ENCODE assay signal across 8 cellular contexts in genomic region chr5:134225780-134226440, GRCh38. TPM values are rescaled to one million over a fixed set of nuclear protein-coding genes. Genes with fewer than 3 reads are reported as not detected.
DNase-seq lines count a peak whose midpoint lies in the region; ATAC-seq and TF ChIP-seq lines count a peak whose summit lies in the region.

Gene PPP2CA, minus strand, starts transcription at chr5:134226073. Its CDS starts 212 bp downstream, at chr5:134225861.

- POLR2A ChIA-PET in activated CD4-positive, alpha-beta memory T cell treated with anti-CD3 and anti-CD28 coated beads for 36 hours (lab: Charles Lee), result interaction anchor here (0.5 to 3.2 kb wide), 20 partner anchors 8 to 1174 kb away, joined by 3 to 42 read pairs (median 4); partner anchors contain the start of genes CAMLG, HSPA4, SKP1 and UBE2B

- H3K27me3 Mint-ChIP-seq in activated CD4-positive, alpha-beta memory T cell treated with anti-CD3 and anti-CD28 coated beads for 36 hours, result no peaks in the 10 kb centered on the region

- H3K9me3 Mint-ChIP-seq in activated CD4-positive, alpha-beta memory T cell treated with anti-CD3 and anti-CD28 coated beads for 36 hours, result no peaks in the 10 kb centered on the region

- no peaks in the 10 kb centered on the region for H3K9me3 ChIP-seq in right lobe of liver

- ATAC-seq in GM19438 (IDR thresholded peaks at IDR 0.05; ENCODE audit: low read depth, unreplicated experiment), result peak; percentile 74
- ATAC-seq in HG03575 (IDR thresholded peaks at IDR 0.05; ENCODE audit: extremely low read depth, insufficient number of reproducible peaks, low FRiP score, unreplicated experiment), result peak; percentile 64
- ATAC-seq in right lobe of liver, result peak; percentile 91 to 95 (median 92)

- TF ChIP-seq POLR2A in right lobe of liver (IDR thresholded peaks at IDR 0.05), result peak; percentile 35

- peaks cover 0 to 36% (median 12%) of the 10 kb centered on the region in 4 donors for H3K4me1 ChIP-seq in right lobe of liver

- CTCF ChIA-PET in activated CD4-positive, alpha-beta memory T cell treated with anti-CD3 and anti-CD28 coated beads for 36 hours (lab: Charles Lee), result interaction anchor here (1.1 to 3.2 kb wide), 9 partner anchors 12 to 513 kb away, joined by 3 to 11 read pairs (median 7); partner anchors contain the start of genes CAMLG and SKP1

- H3K27me3 ChIP-seq in dorsolateral prefrontal cortex, result no peaks in the 10 kb centered on the region
- H3K27me3 ChIP-seq in right lobe of liver, result no peaks in the 10 kb centered on the region

- no peaks in the 10 kb centered on the region for H3K36me3 ChIP-seq in right lobe of liver

- peaks cover 31% of the 10 kb centered on the region for H3K36me3 Mint-ChIP-seq in activated CD4-positive, alpha-beta memory T cell treated with anti-CD3 and anti-CD28 coated beads for 36 hours

- 0% methylated on average over 12 of the region's 73 CpGs for WGBS in right lobe of liver (ENCODE audit: insufficient coverage, low coverage, low lambda C conversion rate, missing lambda C conversion rate)

- H3K27ac ChIP-seq in dorsolateral prefrontal cortex, result peak within 1 kb of the TSS; percentile 96 to 100 (median 99)
- peak within 1 kb of the TSS; percentile 99 to 100 (median 99) for H3K27ac ChIP-seq in right lobe of liver

- intact Hi-C loops in activated CD4-positive, alpha-beta memory T cell treated with anti-CD3 and anti-CD28 coated beads for 36 hours (cut with micrococcal nuclease), result loop anchor here (1.0 to 10.0 kb wide), 12 partner anchors 49 to 1491 kb away; partner anchors contain the start of genes C5orf24, CAMLG, JADE2 and KIF3A
- intact Hi-C loops in dorsolateral prefrontal cortex (cut with DNase I) (loop anchor here (1.0 to 5.0 kb wide), 8 partner anchors 41 to 421 kb away; partner anchors contain the start of genes SKP1 (in 2 of the 2), SEC24A (in 1 of the 2) and UBE2B (in 1 of the 2)), right lobe of liver (cut with DNase I) (no loop called here)

- TF ChIP-seq CTCF in dorsolateral prefrontal cortex (IDR thresholded peaks at IDR 0.05 in 54 of 56, conservative IDR thresholded peaks at IDR 0.05 in 2 of 56; ENCODE audit: low read depth in 1 of 56, partially characterized antibody in 56 of 56) (peak in 17 of 56 donors; percentile 4 to 41 (median 21)), right lobe of liver (IDR thresholded peaks at IDR 0.05) (no peak)

- peak within 1 kb of the TSS; percentile 95 for H3K4me3 Mint-ChIP-seq in activated CD4-positive, alpha-beta memory T cell treated with anti-CD3 and anti-CD28 coated beads for 36 hours

- DNase-seq in CD1c-positive myeloid dendritic cell (ENCODE audit: extremely low spot score) (peak; percentile 99), NCI-H82 treated with DMSO at 0.1 percent for 48 hours (lab: John Stamatoyannopoulos, UW; ENCODE audit: unreplicated experiment) (peak; percentile 80), dorsolateral prefrontal cortex (peak; percentile 96 to 99 (median 98)), right lobe of liver (peak; percentile 99)
- peak; percentile 100 for DNase-seq in activated CD4-positive, alpha-beta memory T cell treated with anti-CD3 and anti-CD28 coated beads for 36 hours
- peak; percentile 98 to 99 for DNase-seq in stimulated activated CD4-positive, alpha-beta T cell treated with anti-CD3 and anti-CD28 coated beads, Interleukin-4, amount 100 ng/mL, for 4 hours

- H3K4me3 ChIP-seq in dorsolateral prefrontal cortex (peak within 1 kb of the TSS; percentile 76 to 100 (median 98)), right lobe of liver (peak within 1 kb of the TSS; percentile 88 to 98 (median 98))

- peaks cover 49% of the 10 kb centered on the region for H3K4me1 Mint-ChIP-seq in activated CD4-positive, alpha-beta memory T cell treated with anti-CD3 and anti-CD28 coated beads for 36 hours (ENCODE audit: low read depth)

- H3K27ac Mint-ChIP-seq in activated CD4-positive, alpha-beta memory T cell treated with anti-CD3 and anti-CD28 coated beads for 36 hours, result peak within 1 kb of the TSS; percentile 97

RNA-seq across cellular contexts. Expression of gene PPP2CA, which starts in this region (rescaled TPM):
- 100 to 1,000 TPM; 144 to 164 TPM for total RNA-seq in activated CD4-positive, alpha-beta memory T cell treated with anti-CD3 and anti-CD28 coated beads for 36 hours
- total RNA-seq in dorsolateral prefrontal cortex (100 to 1,000 TPM in 116 of 120 experiments, 10 to 100 TPM in 4; 82.2 to 254 (median 188) TPM), right lobe of liver (10 to 100 TPM; 50.8 to 80.5 (median 65.0) TPM)

Comparison
In these comparisons a context has a peak if more than half of its experiments do, and no peak if none do; other contexts are left out.
1. Peak in every context shown above with its lines: DNase-seq, ATAC-seq, H3K4me3 ChIP-seq and H3K27ac ChIP-seq.
2. intact Hi-C loops: an anchor here in activated CD4-positive, alpha-beta memory T cell treated with anti-CD3 and anti-CD28 coated beads for 36 hours (1.0 to 10.0 kb wide) and dorsolateral prefrontal cortex (1.0 to 5.0 kb wide); none called in right lobe of liver.